ENCODE assay signal across 1 cellular context in the genomic region with DNA sequence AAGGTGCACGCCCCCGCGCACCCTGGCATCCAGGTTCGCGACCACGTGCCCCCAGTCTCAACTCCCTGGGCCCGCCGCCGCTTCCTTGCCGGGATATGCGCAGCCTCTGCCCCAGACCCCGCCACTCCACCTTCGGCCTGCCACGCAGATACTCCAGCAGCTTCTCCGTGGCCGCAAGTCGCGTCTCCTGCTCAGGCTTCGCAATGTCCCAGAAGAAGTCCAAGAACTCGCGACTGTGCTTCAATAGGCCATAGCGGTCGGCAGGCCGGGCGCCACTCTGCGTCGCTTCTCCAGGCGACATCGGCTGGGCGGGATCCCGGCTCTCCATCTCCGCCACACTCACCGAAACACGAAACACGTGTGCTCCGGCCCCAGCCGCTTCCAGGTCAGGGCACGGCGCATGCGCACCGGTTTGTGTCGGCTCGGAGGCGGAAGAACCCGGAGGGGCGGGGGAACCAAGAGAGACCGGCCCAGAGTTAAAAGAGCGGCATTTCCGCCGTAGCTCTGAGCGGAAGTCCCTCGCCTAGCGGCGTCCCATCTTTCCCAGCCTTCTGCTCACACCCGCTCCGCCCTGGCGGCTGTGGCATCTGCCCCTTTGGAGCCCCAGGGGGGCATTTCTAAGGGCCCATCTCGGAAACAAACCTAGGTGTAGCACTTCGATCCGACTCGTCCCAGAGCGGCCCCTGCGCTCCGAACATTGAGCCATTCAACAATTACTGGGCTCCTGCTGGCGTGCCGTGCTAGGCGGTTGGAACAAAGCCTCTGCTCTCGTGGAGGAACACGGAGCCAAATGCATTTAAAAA.
TF ChIP-seq lines count a peak whose summit lies in the region.

A gene with protein sequence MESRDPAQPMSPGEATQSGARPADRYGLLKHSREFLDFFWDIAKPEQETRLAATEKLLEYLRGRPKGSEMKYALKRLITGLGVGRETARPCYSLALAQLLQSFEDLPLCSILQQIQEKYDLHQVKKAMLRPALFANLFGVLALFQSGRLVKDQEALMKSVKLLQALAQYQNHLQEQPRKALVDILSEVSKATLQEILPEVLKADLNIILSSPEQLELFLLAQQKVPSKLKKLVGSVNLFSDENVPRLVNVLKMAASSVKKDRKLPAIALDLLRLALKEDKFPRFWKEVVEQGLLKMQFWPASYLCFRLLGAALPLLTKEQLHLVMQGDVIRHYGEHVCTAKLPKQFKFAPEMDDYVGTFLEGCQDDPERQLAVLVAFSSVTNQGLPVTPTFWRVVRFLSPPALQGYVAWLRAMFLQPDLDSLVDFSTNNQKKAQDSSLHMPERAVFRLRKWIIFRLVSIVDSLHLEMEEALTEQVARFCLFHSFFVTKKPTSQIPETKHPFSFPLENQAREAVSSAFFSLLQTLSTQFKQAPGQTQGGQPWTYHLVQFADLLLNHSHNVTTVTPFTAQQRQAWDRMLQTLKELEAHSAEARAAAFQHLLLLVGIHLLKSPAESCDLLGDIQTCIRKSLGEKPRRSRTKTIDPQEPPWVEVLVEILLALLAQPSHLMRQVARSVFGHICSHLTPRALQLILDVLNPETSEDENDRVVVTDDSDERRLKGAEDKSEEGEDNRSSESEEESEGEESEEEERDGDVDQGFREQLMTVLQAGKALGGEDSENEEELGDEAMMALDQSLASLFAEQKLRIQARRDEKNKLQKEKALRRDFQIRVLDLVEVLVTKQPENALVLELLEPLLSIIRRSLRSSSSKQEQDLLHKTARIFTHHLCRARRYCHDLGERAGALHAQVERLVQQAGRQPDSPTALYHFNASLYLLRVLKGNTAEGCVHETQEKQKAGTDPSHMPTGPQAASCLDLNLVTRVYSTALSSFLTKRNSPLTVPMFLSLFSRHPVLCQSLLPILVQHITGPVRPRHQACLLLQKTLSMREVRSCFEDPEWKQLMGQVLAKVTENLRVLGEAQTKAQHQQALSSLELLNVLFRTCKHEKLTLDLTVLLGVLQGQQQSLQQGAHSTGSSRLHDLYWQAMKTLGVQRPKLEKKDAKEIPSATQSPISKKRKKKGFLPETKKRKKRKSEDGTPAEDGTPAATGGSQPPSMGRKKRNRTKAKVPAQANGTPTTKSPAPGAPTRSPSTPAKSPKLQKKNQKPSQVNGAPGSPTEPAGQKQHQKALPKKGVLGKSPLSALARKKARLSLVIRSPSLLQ (N-terminal part only) (minus strand): TSS at position 388 of the 803 bp plus-strand sequence. CDS start 60 bp downstream, at position 328.

TF ChIP-seq in HepG2, 621 proteins besides CTCF, POLR2A, EP300 and RAD21 (continued from another document and continues in another):
- TF ChIP-seq HNF4G (IDR thresholded peaks at IDR 0.05; ENCODE audit: borderline replicate concordance, low read depth, low read length) (no peak), HNF4G (CRISPR knock-in tag; IDR thresholded peaks at IDR 0.05; ENCODE audit: borderline replicate concordance, low read depth) (peak; percentile 86), NPAS2 (CRISPR knock-in tag; IDR thresholded peaks at IDR 0.05; ENCODE audit: borderline replicate concordance) (no peak), SOX5 (CRISPR knock-in tag; IDR thresholded peaks at IDR 0.05; ENCODE audit: borderline replicate concordance) (peak; percentile 20; the same call in 1 of the 2 replicates), ZNF558 (CRISPR knock-in tag; IDR thresholded peaks at IDR 0.05; ENCODE audit: borderline replicate concordance) (peak; percentile 76; the same call in 1 of the 2 replicates), TCF7 (IDR thresholded peaks at IDR 0.05; ENCODE audit: low read depth) (no peak), ERF (CRISPR knock-in tag; IDR thresholded peaks at IDR 0.05) (peak; percentile 72; the same call in 1 of the 2 replicates), ZNF674 (CRISPR knock-in tag; IDR thresholded peaks at IDR 0.05; ENCODE audit: low read depth) (no peak), KDM6A (CRISPR knock-in tag; IDR thresholded peaks at IDR 0.05; ENCODE audit: low read depth) (no peak), ZNF850 (CRISPR knock-in tag; conservative IDR thresholded peaks at IDR 0.05) (no peak), ZNF788 (CRISPR knock-in tag; IDR thresholded peaks at IDR 0.05; ENCODE audit: borderline replicate concordance) (peak; percentile 80; the same call in 1 of the 2 replicates)
- TF ChIP-seq, protein P1, sequence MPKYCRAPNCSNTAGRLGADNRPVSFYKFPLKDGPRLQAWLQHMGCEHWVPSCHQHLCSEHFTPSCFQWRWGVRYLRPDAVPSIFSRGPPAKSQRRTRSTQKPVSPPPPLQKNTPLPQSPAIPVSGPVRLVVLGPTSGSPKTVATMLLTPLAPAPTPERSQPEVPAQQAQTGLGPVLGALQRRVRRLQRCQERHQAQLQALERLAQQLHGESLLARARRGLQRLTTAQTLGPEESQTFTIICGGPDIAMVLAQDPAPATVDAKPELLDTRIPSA (CRISPR knock-in tag; IDR thresholded peaks at IDR 0.05; ENCODE audit: borderline replicate concordance) = no peak
- TF ChIP-seq, protein P2, sequence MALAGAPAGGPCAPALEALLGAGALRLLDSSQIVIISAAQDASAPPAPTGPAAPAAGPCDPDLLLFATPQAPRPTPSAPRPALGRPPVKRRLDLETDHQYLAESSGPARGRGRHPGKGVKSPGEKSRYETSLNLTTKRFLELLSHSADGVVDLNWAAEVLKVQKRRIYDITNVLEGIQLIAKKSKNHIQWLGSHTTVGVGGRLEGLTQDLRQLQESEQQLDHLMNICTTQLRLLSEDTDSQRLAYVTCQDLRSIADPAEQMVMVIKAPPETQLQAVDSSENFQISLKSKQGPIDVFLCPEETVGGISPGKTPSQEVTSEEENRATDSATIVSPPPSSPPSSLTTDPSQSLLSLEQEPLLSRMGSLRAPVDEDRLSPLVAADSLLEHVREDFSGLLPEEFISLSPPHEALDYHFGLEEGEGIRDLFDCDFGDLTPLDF (CRISPR knock-in tag; IDR thresholded peaks at IDR 0.05) = peak; percentile 49; the same call in 1 of the 2 replicates
- TF ChIP-seq, protein P3, sequence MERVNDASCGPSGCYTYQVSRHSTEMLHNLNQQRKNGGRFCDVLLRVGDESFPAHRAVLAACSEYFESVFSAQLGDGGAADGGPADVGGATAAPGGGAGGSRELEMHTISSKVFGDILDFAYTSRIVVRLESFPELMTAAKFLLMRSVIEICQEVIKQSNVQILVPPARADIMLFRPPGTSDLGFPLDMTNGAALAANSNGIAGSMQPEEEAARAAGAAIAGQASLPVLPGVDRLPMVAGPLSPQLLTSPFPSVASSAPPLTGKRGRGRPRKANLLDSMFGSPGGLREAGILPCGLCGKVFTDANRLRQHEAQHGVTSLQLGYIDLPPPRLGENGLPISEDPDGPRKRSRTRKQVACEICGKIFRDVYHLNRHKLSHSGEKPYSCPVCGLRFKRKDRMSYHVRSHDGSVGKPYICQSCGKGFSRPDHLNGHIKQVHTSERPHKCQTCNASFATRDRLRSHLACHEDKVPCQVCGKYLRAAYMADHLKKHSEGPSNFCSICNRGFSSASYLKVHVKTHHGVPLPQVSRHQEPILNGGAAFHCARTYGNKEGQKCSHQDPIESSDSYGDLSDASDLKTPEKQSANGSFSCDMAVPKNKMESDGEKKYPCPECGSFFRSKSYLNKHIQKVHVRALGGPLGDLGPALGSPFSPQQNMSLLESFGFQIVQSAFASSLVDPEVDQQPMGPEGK (CRISPR knock-in tag; IDR thresholded peaks at IDR 0.05) = 0 out of 2 replicates have a peak, but pooled peaks have one; percentile 54
- TF ChIP-seq, protein P4, sequence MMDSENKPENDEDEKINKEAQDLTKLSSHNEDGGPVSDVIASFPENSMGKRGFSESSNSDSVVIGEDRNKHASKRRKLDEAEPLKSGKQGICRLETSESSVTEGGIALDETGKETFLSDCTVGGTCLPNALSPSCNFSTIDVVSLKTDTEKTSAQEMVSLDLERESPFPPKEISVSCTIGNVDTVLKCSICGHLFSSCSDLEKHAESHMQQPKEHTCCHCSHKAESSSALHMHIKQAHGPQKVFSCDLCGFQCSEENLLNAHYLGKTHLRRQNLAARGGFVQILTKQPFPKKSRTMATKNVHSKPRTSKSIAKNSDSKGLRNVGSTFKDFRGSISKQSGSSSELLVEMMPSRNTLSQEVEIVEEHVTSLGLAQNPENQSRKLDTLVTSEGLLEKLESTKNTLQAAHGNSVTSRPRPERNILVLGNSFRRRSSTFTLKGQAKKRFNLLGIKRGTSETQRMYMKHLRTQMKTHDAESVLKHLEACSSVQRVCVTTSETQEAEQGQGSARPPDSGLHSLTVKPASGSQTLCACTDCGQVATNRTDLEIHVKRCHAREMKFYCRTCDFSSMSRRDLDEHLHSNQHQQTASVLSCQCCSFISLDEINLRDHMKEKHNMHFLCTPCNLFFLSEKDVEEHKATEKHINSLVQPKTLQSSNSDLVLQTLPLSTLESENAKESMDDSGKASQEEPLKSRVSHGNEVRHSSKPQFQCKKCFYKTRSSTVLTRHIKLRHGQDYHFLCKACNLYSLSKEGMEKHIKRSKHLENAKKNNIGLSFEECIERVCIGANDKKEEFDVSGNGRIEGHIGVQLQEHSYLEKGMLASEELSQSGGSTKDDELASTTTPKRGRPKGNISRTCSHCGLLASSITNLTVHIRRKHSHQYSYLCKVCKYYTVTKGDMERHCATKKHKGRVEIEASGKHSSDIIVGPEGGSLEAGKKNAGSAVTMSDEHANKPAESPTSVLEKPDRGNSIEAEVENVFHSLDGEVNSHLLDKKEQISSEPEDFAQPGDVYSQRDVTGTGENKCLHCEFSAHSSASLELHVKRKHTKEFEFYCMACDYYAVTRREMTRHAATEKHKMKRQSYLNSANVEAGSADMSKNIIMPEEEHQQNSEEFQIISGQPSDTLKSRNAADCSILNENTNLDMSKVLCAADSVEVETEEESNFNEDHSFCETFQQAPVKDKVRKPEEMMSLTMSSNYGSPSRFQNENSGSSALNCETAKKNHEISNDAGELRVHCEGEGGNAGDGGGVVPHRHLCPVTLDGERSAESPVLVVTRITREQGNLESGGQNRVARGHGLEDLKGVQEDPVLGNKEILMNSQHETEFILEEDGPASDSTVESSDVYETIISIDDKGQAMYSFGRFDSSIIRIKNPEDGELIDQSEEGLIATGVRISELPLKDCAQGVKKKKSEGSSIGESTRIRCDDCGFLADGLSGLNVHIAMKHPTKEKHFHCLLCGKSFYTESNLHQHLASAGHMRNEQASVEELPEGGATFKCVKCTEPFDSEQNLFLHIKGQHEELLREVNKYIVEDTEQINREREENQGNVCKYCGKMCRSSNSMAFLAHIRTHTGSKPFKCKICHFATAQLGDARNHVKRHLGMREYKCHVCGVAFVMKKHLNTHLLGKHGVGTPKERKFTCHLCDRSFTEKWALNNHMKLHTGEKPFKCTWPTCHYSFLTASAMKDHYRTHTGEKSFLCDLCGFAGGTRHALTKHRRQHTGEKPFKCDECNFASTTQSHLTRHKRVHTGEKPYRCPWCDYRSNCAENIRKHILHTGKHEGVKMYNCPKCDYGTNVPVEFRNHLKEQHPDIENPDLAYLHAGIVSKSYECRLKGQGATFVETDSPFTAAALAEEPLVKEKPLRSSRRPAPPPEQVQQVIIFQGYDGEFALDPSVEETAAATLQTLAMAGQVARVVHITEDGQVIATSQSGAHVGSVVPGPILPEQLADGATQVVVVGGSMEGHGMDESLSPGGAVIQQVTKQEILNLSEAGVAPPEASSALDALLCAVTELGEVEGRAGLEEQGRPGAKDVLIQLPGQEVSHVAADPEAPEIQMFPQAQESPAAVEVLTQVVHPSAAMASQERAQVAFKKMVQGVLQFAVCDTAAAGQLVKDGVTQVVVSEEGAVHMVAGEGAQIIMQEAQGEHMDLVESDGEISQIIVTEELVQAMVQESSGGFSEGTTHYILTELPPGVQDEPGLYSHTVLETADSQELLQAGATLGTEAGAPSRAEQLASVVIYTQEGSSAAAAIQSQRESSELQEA (CRISPR knock-in tag; IDR thresholded peaks at IDR 0.05; ENCODE audit: not compliant biosample characterization) = peak; percentile 77
- TF ChIP-seq, protein P5, sequence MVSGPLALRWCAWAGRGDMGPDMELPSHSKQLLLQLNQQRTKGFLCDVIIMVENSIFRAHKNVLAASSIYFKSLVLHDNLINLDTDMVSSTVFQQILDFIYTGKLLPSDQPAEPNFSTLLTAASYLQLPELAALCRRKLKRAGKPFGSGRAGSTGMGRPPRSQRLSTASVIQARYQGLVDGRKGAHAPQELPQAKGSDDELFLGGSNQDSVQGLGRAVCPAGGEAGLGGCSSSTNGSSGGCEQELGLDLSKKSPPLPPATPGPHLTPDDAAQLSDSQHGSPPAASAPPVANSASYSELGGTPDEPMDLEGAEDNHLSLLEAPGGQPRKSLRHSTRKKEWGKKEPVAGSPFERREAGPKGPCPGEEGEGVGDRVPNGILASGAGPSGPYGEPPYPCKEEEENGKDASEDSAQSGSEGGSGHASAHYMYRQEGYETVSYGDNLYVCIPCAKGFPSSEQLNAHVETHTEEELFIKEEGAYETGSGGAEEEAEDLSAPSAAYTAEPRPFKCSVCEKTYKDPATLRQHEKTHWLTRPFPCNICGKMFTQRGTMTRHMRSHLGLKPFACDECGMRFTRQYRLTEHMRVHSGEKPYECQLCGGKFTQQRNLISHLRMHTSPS (CRISPR knock-in tag; IDR thresholded peaks at IDR 0.05; ENCODE audit: low read depth) = 0 out of 2 replicates have a peak, but pooled peaks have one; percentile 19
- TF ChIP-seq, protein P6, sequence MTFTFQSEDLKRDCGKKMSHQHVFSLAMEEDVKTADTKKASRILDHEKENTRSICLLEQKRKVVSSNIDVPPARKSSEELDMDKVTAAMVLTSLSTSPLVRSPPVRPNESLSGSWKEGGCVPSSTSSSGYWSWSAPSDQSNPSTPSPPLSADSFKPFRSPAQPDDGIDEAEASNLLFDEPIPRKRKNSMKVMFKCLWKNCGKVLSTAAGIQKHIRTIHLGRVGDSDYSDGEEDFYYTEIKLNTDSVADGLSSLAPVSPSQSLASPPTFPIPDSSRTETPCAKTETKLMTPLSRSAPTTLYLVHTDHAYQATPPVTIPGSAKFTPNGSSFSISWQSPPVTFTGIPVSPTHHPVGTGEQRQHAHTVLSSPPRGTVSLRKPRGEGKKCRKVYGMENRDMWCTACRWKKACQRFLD (CRISPR knock-in tag; IDR thresholded peaks at IDR 0.05; ENCODE audit: borderline replicate concordance) = peak; percentile 82
- TF ChIP-seq, protein P7, sequence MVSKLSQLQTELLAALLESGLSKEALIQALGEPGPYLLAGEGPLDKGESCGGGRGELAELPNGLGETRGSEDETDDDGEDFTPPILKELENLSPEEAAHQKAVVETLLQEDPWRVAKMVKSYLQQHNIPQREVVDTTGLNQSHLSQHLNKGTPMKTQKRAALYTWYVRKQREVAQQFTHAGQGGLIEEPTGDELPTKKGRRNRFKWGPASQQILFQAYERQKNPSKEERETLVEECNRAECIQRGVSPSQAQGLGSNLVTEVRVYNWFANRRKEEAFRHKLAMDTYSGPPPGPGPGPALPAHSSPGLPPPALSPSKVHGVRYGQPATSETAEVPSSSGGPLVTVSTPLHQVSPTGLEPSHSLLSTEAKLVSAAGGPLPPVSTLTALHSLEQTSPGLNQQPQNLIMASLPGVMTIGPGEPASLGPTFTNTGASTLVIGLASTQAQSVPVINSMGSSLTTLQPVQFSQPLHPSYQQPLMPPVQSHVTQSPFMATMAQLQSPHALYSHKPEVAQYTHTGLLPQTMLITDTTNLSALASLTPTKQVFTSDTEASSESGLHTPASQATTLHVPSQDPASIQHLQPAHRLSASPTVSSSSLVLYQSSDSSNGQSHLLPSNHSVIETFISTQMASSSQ (IDR thresholded peaks at IDR 0.05; ENCODE audit: low read depth) = no peak
- TF ChIP-seq, protein P7 (CRISPR knock-in tag; IDR thresholded peaks at IDR 0.05; ENCODE audit: borderline replicate concordance) = peak; percentile 58; the same call in 1 of the 2 replicates
